8 cellular contexts compared by ENCODE assay signal in genomic region chr12:7907009-7907408, GRCh38. TPM values are rescaled to one million over a fixed set of nuclear protein-coding genes. Genes with fewer than 3 reads are reported as not detected.
DNase-seq lines count a peak whose midpoint lies in the region; ATAC-seq, FAIRE-seq and TF ChIP-seq lines count a peak whose summit lies in the region.

No MANE protein-coding gene starts in this region.

- intact Hi-C loops in left ventricle myocardium superior (cut with micrococcal nuclease) (no loop called here), Right ventricle myocardium inferior (cut with DNase I) (no loop called here), endothelial cell of umbilical vein (cut with micrococcal nuclease) (loop anchor here (1.0 to 2.0 kb wide), 4 partner anchors 47 to 230 kb away; no protein-coding TSS in a partner anchor)

- CTCF ChIA-PET in endothelial cell of umbilical vein (lab: Charles Lee), result interaction anchor here (0.6 to 3.1 kb wide), 8 partner anchors 11 to 156 kb away, joined by 3 to 13 read pairs (median 4); no protein-coding TSS in a partner anchor

- H3K9me1 ChIP-seq in endothelial cell of umbilical vein (replicated peaks; ENCODE audit: control insufficient read depth, extremely low read depth, insufficient read depth, low read length), result no peaks in the 10 kb centered on the region

- no peak overlapping the region for H2AFZ ChIP-seq in endothelial cell of umbilical vein (ENCODE audit: low read depth, low read length)

- no peaks in the 10 kb centered on the region for H3K9me3 ChIP-seq in endothelial cell of umbilical vein (replicated peaks; ENCODE audit: control insufficient read depth, insufficient read depth, low read length)

- POLR2A ChIA-PET in endothelial cell of umbilical vein (lab: Charles Lee), result interaction anchor here (0.6 kb wide), 1 partner anchor 29 kb away, joined by 3 read pairs; no protein-coding TSS in a partner anchor

- peaks cover 6% of the 10 kb centered on the region for H3K4me1 ChIP-seq in endothelial cell of umbilical vein (ENCODE audit: control insufficient read depth, extremely low read depth, insufficient read depth, low read length)

- no peak overlapping the region for H3K4me2 ChIP-seq in endothelial cell of umbilical vein (ENCODE audit: insufficient read depth, low read length)

- no peak for TF ChIP-seq POLR2A in endothelial cell of umbilical vein (IDR thresholded peaks at IDR 0.05; ENCODE audit: low read depth, low read length)

- no peak overlapping the region for H3K9ac ChIP-seq in endothelial cell of umbilical vein (replicated peaks; ENCODE audit: extremely low read depth, insufficient read depth, low read length)

- no peaks in the 10 kb centered on the region for H4K20me1 ChIP-seq in endothelial cell of umbilical vein (replicated peaks; ENCODE audit: control insufficient read depth, extremely low read depth, insufficient read depth, low read length)

- no peak for DNase-seq in left ventricle myocardium superior
- DNase-seq in Right ventricle myocardium inferior (ENCODE audit: missing footprints), result no peak
- DNase-seq in NOMO-1 (lab: John Stamatoyannopoulos, UW; ENCODE audit: unreplicated experiment in 2 of 2), result peak; percentile 13 to 28
- DNase-seq in endothelial cell of umbilical vein (ENCODE audit: low read depth, low spot score), result peak; percentile 75
- DNase-seq in smooth muscle cell of the brain vasculature (ENCODE audit: low read depth, low spot score), result peak; percentile 50
- no peak for DNase-seq in Ammon's horn (ENCODE audit: low spot score)
- DNase-seq in NCI-H187 (lab: John Stamatoyannopoulos, UW), result no peak

- H3K79me2 ChIP-seq in endothelial cell of umbilical vein (ENCODE audit: control insufficient read depth, insufficient read depth, low read length), result no peaks in the 10 kb centered on the region

- ATAC-seq in left ventricle myocardium superior (peak; percentile 20), Right ventricle myocardium inferior (no peak), GM19397 (IDR thresholded peaks at IDR 0.05; ENCODE audit: unreplicated experiment) (no peak)

- no peak overlapping the region for H3K27ac ChIP-seq in endothelial cell of umbilical vein (ENCODE audit: insufficient read depth, low read depth, low read length)

- no TSS peak for BruUV-seq in endothelial cell of umbilical vein (replicated peaks; lab: Mats Ljungman, UMichigan)

- TF ChIP-seq CTCF in endothelial cell of umbilical vein (IDR thresholded peaks at IDR 0.05; ENCODE audit: extremely low read depth in 1 of 2, insufficient read depth in 1 of 2, low read depth in 1 of 2, low read length in 2 of 2), result peak; percentile 45 to 55

- dilution Hi-C loops in endothelial cell of umbilical vein (cut with MboI; ENCODE audit: extremely low pct_ligation_motif_present, low sequenced_read_pairs), result no loop called here

- FAIRE-seq in endothelial cell of umbilical vein (lab: Jason Lieb, UNC), result peak; percentile 52

- peaks cover 0 to 10% of the 10 kb centered on the region in 2 experiments for H3K27me3 ChIP-seq in endothelial cell of umbilical vein (ENCODE audit: control insufficient read depth in 2 of 2, insufficient read depth in 2 of 2, low read length in 2 of 2)

- no peak overlapping the region for H3K4me3 ChIP-seq in endothelial cell of umbilical vein (replicated peaks in 1 of 3; ENCODE audit: insufficient read depth in 1 of 3, low read depth in 1 of 3, low read length in 3 of 3)

- H3K36me3 ChIP-seq in endothelial cell of umbilical vein (ENCODE audit: control insufficient read depth in 2 of 2, extremely low read depth in 1 of 2, insufficient read depth in 2 of 2, low read length in 2 of 2), result no peaks in the 10 kb centered on the region

TF ChIP-seq in endothelial cell of umbilical vein, 7 proteins besides CTCF, POLR2A, EP300 and RAD21:
- peak; percentile 32 for TF ChIP-seq GATA2 (IDR thresholded peaks at IDR 0.05; ENCODE audit: insufficient read depth, insufficient read length, low read depth, low read length)
- TF ChIP-seq JUN (IDR thresholded peaks at IDR 0.05; ENCODE audit: borderline replicate concordance, insufficient read depth, insufficient read length, low read depth), result no peak
TF ChIP-seq in endothelial cell of umbilical vein: peak in this region for 1.

RNA-seq across cellular contexts. Expression of gene SLC2A3, which starts 29.0 kb away (rescaled TPM):
- total RNA-seq in left ventricle myocardium superior (12.3 TPM), Right ventricle myocardium inferior (11.7 TPM), endothelial cell of umbilical vein (13.9 and 25.7 TPM in 2 replicates)
- polyA plus RNA-seq in endothelial cell of umbilical vein, result 12.7 and 20.8 TPM in 2 replicates
- 8.9 and 9.9 TPM in 2 replicates for polyA plus RNA-seq in endothelial cell of umbilical vein (2011; cell fraction: cytosol; rRNA removed)
- 20.7 and 21.8 TPM in 2 replicates for polyA plus RNA-seq in endothelial cell of umbilical vein (2011; cell fraction: nucleus; rRNA removed)
- 33.5 and 53.0 TPM in 2 replicates for polyA plus RNA-seq in endothelial cell of umbilical vein (2012)
- 32.2 and 35.4 TPM in 2 replicates for polyA minus RNA-seq in endothelial cell of umbilical vein
- 22.0 TPM for polyA minus RNA-seq in endothelial cell of umbilical vein (2011; cell fraction: cytosol; rRNA and poly(A)+ RNA removed)
- polyA minus RNA-seq in endothelial cell of umbilical vein (2011; cell fraction: nucleus; rRNA and poly(A)+ RNA removed), result 29.1 and 41.5 TPM in 2 replicates

RNA-seq across cellular contexts. Expression of gene SLC2A14, which starts 34.3 kb away (rescaled TPM):
- total RNA-seq in left ventricle myocardium superior (not detected), Right ventricle myocardium inferior (not detected), endothelial cell of umbilical vein (1.5 TPM in 1 of 2 replicates, not detected in the other)
- not detected in 2 replicates for polyA plus RNA-seq in endothelial cell of umbilical vein
- not detected in 2 replicates for polyA plus RNA-seq in endothelial cell of umbilical vein (2011; cell fraction: cytosol; rRNA removed)
- not detected in 2 replicates for polyA plus RNA-seq in endothelial cell of umbilical vein (2011; cell fraction: nucleus; rRNA removed)
- 0.24 and 0.90 TPM in 2 replicates for polyA plus RNA-seq in endothelial cell of umbilical vein (2012)
- polyA minus RNA-seq in endothelial cell of umbilical vein, result not detected in 2 replicates
- polyA minus RNA-seq in endothelial cell of umbilical vein (2011; cell fraction: cytosol; rRNA and poly(A)+ RNA removed), result not detected
- polyA minus RNA-seq in endothelial cell of umbilical vein (2011; cell fraction: nucleus; rRNA and poly(A)+ RNA removed), result not detected in 2 replicates

Comparison
In these comparisons a context has a peak if more than half of its experiments do, and no peak if none do; other contexts are left out.
1. DNase-seq: peak in NOMO-1 (2 of 2), endothelial cell of umbilical vein (single experiment) and smooth muscle cell of the brain vasculature (single experiment); none in left ventricle myocardium superior (single experiment), Right ventricle myocardium inferior (single experiment), Ammon's horn (single experiment) and NCI-H187 (0 of 2).